Comparison of ENCODE assay signal across 20 cellular contexts in genomic region chr18:10167759-10168158, GRCh38.
A peak's percentile ranks its signal among the peaks of the same experiment; 100 is the strongest.
DNase-seq lines count a peak whose midpoint lies in the region; ATAC-seq and TF ChIP-seq lines count a peak whose summit lies in the region.
"Had no signal": no experiment of that assay in that cellular context is flagged by ENCODE, and none has a peak within 500 bp of the region (broad histone marks: within the 10 kb centered on the region; RNA-seq: fewer than 3 reads in every experiment).

No MANE protein-coding gene starts in this region.

- TF ChIP-seq RAD21 in IMR-90 (IDR thresholded peaks at IDR 0.05; ENCODE audit: low read length), result no peak

- no peaks in the 10 kb centered on the region for H4K20me1 ChIP-seq in BLaER1
- no peaks in the 10 kb centered on the region for H4K20me1 ChIP-seq in IMR-90 (ENCODE audit: insufficient read depth, low read length)

- 0 out of 2 replicates have a peak overlapping the region, but pooled peaks have one; percentile 20 for H2BK20ac ChIP-seq in IMR-90 (ENCODE audit: low read depth, low read length)

- H2AK9ac ChIP-seq in IMR-90 (replicated peaks; ENCODE audit: low read depth, low read length, poor library complexity), result no peak overlapping the region

- TF ChIP-seq CTCF in IMR-90 (conservative IDR thresholded peaks at IDR 0.05; ENCODE audit: low read depth, low read length) (no peak), adrenal gland (IDR thresholded peaks at IDR 0.05) (no peak)

- no peaks in the 10 kb centered on the region for H3K36me3 ChIP-seq in BLaER1
- no peaks in the 10 kb centered on the region for H3K36me3 ChIP-seq in IMR-90 (ENCODE audit: control insufficient read depth, insufficient read depth, low read length)
- H3K36me3 ChIP-seq in adrenal gland (replicated peaks in 1 of 2), result no peaks in the 10 kb centered on the region
- H3K36me3 ChIP-seq: BE2C, HAP-1 had no signal

- no peak overlapping the region for H3K56ac ChIP-seq in IMR-90 (ENCODE audit: extremely low read depth, insufficient read depth, low read length)

- no peak overlapping the region for H3K14ac ChIP-seq in IMR-90 (replicated peaks; ENCODE audit: low read depth, low read length)

- in situ Hi-C loops in IMR-90 (cut with MboI; ENCODE audit: low sequenced_read_pairs), result no loop called here

- H3K18ac ChIP-seq in IMR-90 (ENCODE audit: low read depth, low read length), result no peak overlapping the region

- H3K4me2 ChIP-seq in BLaER1 (no peak overlapping the region), IMR-90 (ENCODE audit: low read depth, low read length) (no peak overlapping the region)
- H3K4me2 ChIP-seq: A549 had no signal

- CTCF ChIA-PET in IMR-90 (lab: Yijun Ruan, JAX), result no interaction called here

- no peak overlapping the region for H2BK15ac ChIP-seq in IMR-90 (ENCODE audit: low read depth, low read length)

- POLR2A ChIA-PET in IMR-90 (lab: Charles Lee; ENCODE audit: unreplicated experiment), result no interaction called here

- H2AK5ac ChIP-seq in IMR-90 (ENCODE audit: low read depth, low read length), result no peak overlapping the region

- no peak overlapping the region for H4K91ac ChIP-seq in IMR-90 (ENCODE audit: insufficient read depth, low read depth, low read length)

- H3K27me3 ChIP-seq in BLaER1 (no peaks in the 10 kb centered on the region), IMR-90 (ENCODE audit: control insufficient read depth, insufficient read depth, low read length) (no peaks in the 10 kb centered on the region; the same call in 1 of the 2 replicates), adrenal gland (no peaks in the 10 kb centered on the region)
- H3K27me3 ChIP-seq: BE2C had no signal

- H3K27ac ChIP-seq in BLaER1, result 0 out of 2 replicates have a peak overlapping the region, but pooled peaks have one; percentile 2
- H3K27ac ChIP-seq in IMR-90 (ENCODE audit: insufficient read depth, low read length), result no peak overlapping the region
- no peak overlapping the region for H3K27ac ChIP-seq in adrenal gland
- H3K27ac ChIP-seq: A549, C4-2B had no signal

- H2BK120ac ChIP-seq in IMR-90 (ENCODE audit: low read depth, low read length), result no peak overlapping the region

- intact Hi-C loops in IMR-90 (cut with micrococcal nuclease), result no loop called here
- intact Hi-C loops in adrenal gland (cut with DNase I), result no loop called here

- no peak for DNase-seq in IMR-90
- peak; percentile 67 for DNase-seq in mesenteric fat pad (ENCODE audit: low spot score)
- DNase-seq in NCI-H128 (lab: John Stamatoyannopoulos, UW; ENCODE audit: unreplicated experiment), result no peak
- DNase-seq in activated CD4-positive, CD25-positive, alpha-beta regulatory T cell treated with anti-CD3 and anti-CD28 coated beads, Interleukin-2, amount 50 U/mL, for 72 hours, result no peak
- no peak for DNase-seq in adrenal gland
- DNase-seq: 8988T; ACHN; AML-193; BE2C; Caco-2; CD4-positive, CD25-positive, alpha-beta regulatory T cell; CD8-positive, alpha-beta T cell; DMS153; DND-41; GOT3; HFFc6 had no signal

- dilution Hi-C loops in IMR-90 (cut with HindIII; ENCODE audit: low sequenced_read_pairs, unreplicated experiment), result no loop called here

- ATAC-seq in IMR-90 (ENCODE audit: low read depth), result no peak
- ATAC-seq: A549; CD8-positive, alpha-beta T cell had no signal

- H3K9ac ChIP-seq in BLaER1 (no peak overlapping the region), IMR-90 (ENCODE audit: low read depth, low read length) (no peak overlapping the region)

- H3K79me1 ChIP-seq in IMR-90 (ENCODE audit: low read depth in 1 of 2, low read length in 2 of 2), result no peaks in the 10 kb centered on the region

- no peaks in the 10 kb centered on the region for H3K9me3 ChIP-seq in BLaER1
- no peaks in the 10 kb centered on the region for H3K9me3 ChIP-seq in IMR-90 (ENCODE audit: control insufficient read depth, insufficient read depth, low read length)
- no peaks in the 10 kb centered on the region for H3K9me3 ChIP-seq in adrenal gland (replicated peaks in 1 of 3)
- H3K9me3 ChIP-seq: A549, BE2C, Caco-2, HAP-1 had no signal

- H3K4ac ChIP-seq in IMR-90 (ENCODE audit: low read depth, low read length), result no peak overlapping the region

- 83% methylated on average over 6 of the region's 11 CpGs; no CpG with 5 or more reads in 1 of the 2 experiments for WGBS in IMR-90 (ENCODE audit: extremely low coverage in 2 of 2, insufficient read length in 1 of 2), 2 experiments
- 87 to 97% (median 95%) methylated on average over 11 of the region's 11 CpGs for WGBS in adrenal gland, 4 donors

- H4K5ac ChIP-seq in IMR-90 (ENCODE audit: low read depth, low read length), result no peak overlapping the region

- no peak overlapping the region for H3K23ac ChIP-seq in IMR-90 (ENCODE audit: low read depth, low read length)

- H3K4me1 ChIP-seq in BLaER1 (peaks cover 8% of the 10 kb centered on the region), IMR-90 (ENCODE audit: control insufficient read depth, insufficient read depth, low read length) (peaks cover 7% of the 10 kb centered on the region; the same call in 1 of the 2 replicates), adrenal gland (replicated peaks in 1 of 2) (no peaks in the 10 kb centered on the region)
- H3K4me1 ChIP-seq: BE2C, Caco-2, HAP-1 had no signal

- H4K8ac ChIP-seq in IMR-90 (ENCODE audit: low read depth in 2 of 2, low read length in 2 of 2), result no peak overlapping the region

- no peaks in the 10 kb centered on the region; the same call in 1 of the 2 replicates for H3K9me1 ChIP-seq in IMR-90 (ENCODE audit: insufficient read depth, low read length)

- no peak overlapping the region for H2AFZ ChIP-seq in IMR-90 (replicated peaks; ENCODE audit: low read length, poor library complexity)

- TF ChIP-seq POLR2A in IMR-90 (IDR thresholded peaks at IDR 0.05; ENCODE audit: low read depth, low read length) (no peak), adrenal gland (IDR thresholded peaks at IDR 0.05) (no peak)

- no peak overlapping the region for H2BK5ac ChIP-seq in IMR-90 (ENCODE audit: low read depth, low read length, poor library complexity, severe bottlenecking)

- BruUV-seq in IMR-90 (replicated peaks; lab: Mats Ljungman, UMichigan), result no TSS peak

- no peak overlapping the region for H3K4me3 ChIP-seq in BLaER1
- no peak overlapping the region for H3K4me3 ChIP-seq in IMR-90 (ENCODE audit: insufficient read depth, low read depth, low read length)
- H3K4me3 ChIP-seq in adrenal gland, result no peak overlapping the region
- H3K4me3 ChIP-seq: A549, HAP-1 had no signal

TF ChIP-seq in IMR-90, 13 proteins besides CTCF, POLR2A, EP300 and RAD21:
- TF ChIP-seq FOS (IDR thresholded peaks at IDR 0.05; ENCODE audit: low read depth, low read length), result no peak
- TF ChIP-seq RFX5 (IDR thresholded peaks at IDR 0.05; ENCODE audit: low read depth, low read length), result no peak
- no peak for TF ChIP-seq USF2 (IDR thresholded peaks at IDR 0.05; ENCODE audit: low read depth, low read length)
TF ChIP-seq in IMR-90: peak in this region for 0.
